In genomic region chr3:89656388-89656787, GRCh38 we compare ENCODE assay signal across 6 cellular contexts.
"Had no signal": no experiment of that assay in that cellular context is flagged by ENCODE, and none has a peak within 500 bp of the region (broad histone marks: within the 10 kb centered on the region; RNA-seq: fewer than 3 reads in every experiment).

No MANE protein-coding gene starts in this region.

- H3K27ac ChIP-seq: HL-60, KMS-11 had no signal

- DNase-seq: IMR-90, KBM-7, KG1 had no signal

- H3K4me3 ChIP-seq: K562 had no signal
